In genomic region chr1:111887385-111887784, GRCh38 we compare ENCODE assay signal across 27 cellular contexts.
"Had no signal": no experiment of that assay in that cellular context is flagged by ENCODE, and none has a peak within 500 bp of the region (broad histone marks: within the 10 kb centered on the region; RNA-seq: fewer than 3 reads in every experiment).

No MANE protein-coding gene starts in this region.

- H3K4me3 ChIP-seq: esophagus muscularis mucosa, heart right ventricle, left lung, skin epidermis, testis, transverse colon had no signal

- H3K4me1 Mint-ChIP-seq: natural killer cell had no signal

- H3K9me3 ChIP-seq: esophagus muscularis mucosa, heart right ventricle, left lung, testis, transverse colon had no signal

- H3K36me3 Mint-ChIP-seq: natural killer cell, WTC11 had no signal

- FAIRE-seq: astrocyte had no signal

- DNase-seq: activated CD4-positive, alpha-beta memory T cell treated with anti-CD3 and anti-CD28 coated beads, Interleukin-2, amount 10 ng/mL, durations not matched to agents 7 days and 5 days; activated CD4-positive, alpha-beta T cell treated with anti-CD3 and anti-CD28 coated beads for 1 hour; activated CD4-positive, alpha-beta T cell treated with anti-CD3 and anti-CD28 coated beads, Interleukin-2, amount 10 ng/mL, durations not matched to agents 7 days and 5 days; activated CD8-positive, alpha-beta memory T cell treated with anti-CD3 and anti-CD28 coated beads, Interleukin-2, amount 50 U/mL, for 48 hours; activated gamma-delta T cell; activated naive CD4-positive, alpha-beta T cell treated with anti-CD3 and anti-CD28 coated beads, Interleukin-2, amount 50 U/mL, for 16 hours; activated T-cell treated with anti-CD3 and anti-CD28 coated beads, Interleukin-2, amount 50 U/mL, for 24 hours; amniotic stem cell; caudate nucleus; cortex of kidney; foreskin keratinocyte; heart right ventricle; kidney glomerular epithelial cell; left lung; midbrain; natural killer cell; stimulated activated CD4-positive, alpha-beta T cell treated with anti-CD3 and anti-CD28 coated beads, Interleukin-12 subunit alpha, Interleukin-12 subunit beta, amount 100 ng/mL, for 4 hours; stimulated activated CD4-positive, alpha-beta T cell treated with anti-CD3 and anti-CD28 coated beads, Interleukin-4, amount 100 ng/mL, for 1 hour; stimulated activated naive CD8-positive, alpha-beta T cell treated with anti-CD3 and anti-CD28 coated beads, Interleukin-15, Interleukin-2, amounts not matched to agents 100 U/mL and 50 U/mL, for 24 hours; T-helper 2 cell; testis; transverse colon had no signal

- H3K36me3 ChIP-seq: esophagus muscularis mucosa, heart right ventricle, left lung, transverse colon had no signal

- H3K4me3 Mint-ChIP-seq: activated CD4-positive, alpha-beta memory T cell treated with anti-CD3 and anti-CD28 coated beads, Interleukin-2, amount 10 ng/mL, durations not matched to agents 7 days and 5 days; activated CD4-positive, alpha-beta T cell treated with anti-CD3 and anti-CD28 coated beads, Interleukin-2, amount 10 ng/mL, durations not matched to agents 7 days and 5 days; activated T-cell treated with anti-CD3 and anti-CD28 coated beads, Interleukin-2, amount 50 U/mL, for 24 hours; natural killer cell; WTC11 had no signal

- H3K9me3 Mint-ChIP-seq: activated CD4-positive, alpha-beta memory T cell treated with anti-CD3 and anti-CD28 coated beads, Interleukin-2, amount 10 ng/mL, durations not matched to agents 7 days and 5 days; activated CD4-positive, alpha-beta T cell treated with anti-CD3 and anti-CD28 coated beads, Interleukin-2, amount 10 ng/mL, durations not matched to agents 7 days and 5 days; activated T-cell treated with anti-CD3 and anti-CD28 coated beads, Interleukin-2, amount 50 U/mL, for 24 hours; natural killer cell; WTC11 had no signal

- H3K4me1 ChIP-seq: foreskin keratinocyte, left lung, testis, transverse colon had no signal

- ATAC-seq: foreskin keratinocyte; heart right ventricle; left lung; natural killer cell; sciatic nerve; stimulated activated naive CD8-positive, alpha-beta T cell treated with anti-CD3 and anti-CD28 coated beads, Interleukin-15, Interleukin-2, amounts not matched to agents 100 U/mL and 50 U/mL, for 24 hours had no signal

- H3K27me3 ChIP-seq: esophagus muscularis mucosa, heart right ventricle, testis, transverse colon had no signal

- H3K27ac Mint-ChIP-seq: activated CD4-positive, alpha-beta memory T cell treated with anti-CD3 and anti-CD28 coated beads, Interleukin-2, amount 10 ng/mL, durations not matched to agents 7 days and 5 days; activated CD4-positive, alpha-beta T cell treated with anti-CD3 and anti-CD28 coated beads, Interleukin-2, amount 10 ng/mL, durations not matched to agents 7 days and 5 days; activated T-cell treated with anti-CD3 and anti-CD28 coated beads, Interleukin-2, amount 50 U/mL, for 24 hours; natural killer cell; WTC11 had no signal

- H3K27ac ChIP-seq: esophagus muscularis mucosa, foreskin keratinocyte, left lung, skin epidermis, testis, transverse colon had no signal
